ENCODE assay signal across 18 cellular contexts in genomic region chr6:154402081-154402780, GRCh38. TPM values are rescaled to one million over a fixed set of nuclear protein-coding genes. Genes with fewer than 3 reads are reported as not detected.
DNase-seq lines count a peak whose midpoint lies in the region; ATAC-seq, FAIRE-seq and TF ChIP-seq lines count a peak whose summit lies in the region.
"Had no signal": no experiment of that assay in that cellular context is flagged by ENCODE, and none has a peak within 500 bp of the region (broad histone marks: within the 10 kb centered on the region; RNA-seq: fewer than 3 reads in every experiment).

No MANE protein-coding gene starts in this region.

- peaks cover 22% of the 10 kb centered on the region for H3K4me1 ChIP-seq in IMR-90 (ENCODE audit: control insufficient read depth, insufficient read depth, low read length)
- H3K4me1 ChIP-seq in mammary epithelial cell (ENCODE audit: insufficient read depth, low read length) = peaks cover 20% of the 10 kb centered on the region
- peaks cover 19% of the 10 kb centered on the region for H3K4me1 ChIP-seq in keratinocyte (ENCODE audit: control insufficient read depth, extremely low read depth, insufficient read depth, low read length)

- no peak for TF ChIP-seq RAD21 in IMR-90 (IDR thresholded peaks at IDR 0.05; ENCODE audit: low read length)

- H2AFZ ChIP-seq in IMR-90 (replicated peaks; ENCODE audit: low read length, poor library complexity) = no peak overlapping the region
- no peak overlapping the region for H2AFZ ChIP-seq in mammary epithelial cell (ENCODE audit: low read depth, low read length)
- H2AFZ ChIP-seq in keratinocyte (ENCODE audit: control insufficient read depth, low read length) = no peak overlapping the region

- H3K27me3 ChIP-seq in IMR-90 (ENCODE audit: control insufficient read depth, insufficient read depth, low read length) (no peaks in the 10 kb centered on the region), mammary epithelial cell (ENCODE audit: insufficient read depth, low read length) (no peaks in the 10 kb centered on the region), keratinocyte (ENCODE audit: control insufficient read depth, extremely low read depth, insufficient read depth, low read length) (no peaks in the 10 kb centered on the region)
- H3K27me3 ChIP-seq: BLaER1 treated with 17β-estradiol and CSF1 and Interleukin-3, amounts not matched to agents 10 nM and 100 nM had no signal

- peak overlapping the region; percentile 61 for H3K4ac ChIP-seq in IMR-90 (ENCODE audit: low read depth, low read length)

- CTCF ChIA-PET in IMR-90 (lab: Yijun Ruan, JAX) (no interaction called here), mammary epithelial cell (lab: Charles Lee; ENCODE audit: low non-redundant PET) (no interaction called here)

- H3K27ac ChIP-seq in IMR-90 (ENCODE audit: insufficient read depth, low read length) (no peak overlapping the region), mammary epithelial cell (ENCODE audit: insufficient read depth, low read depth, low read length) (peak overlapping the region; percentile 49), keratinocyte (ENCODE audit: control insufficient read depth, insufficient read depth, low read length) (peak overlapping the region; percentile 39)
- H3K27ac ChIP-seq: BLaER1 treated with 17β-estradiol and CSF1 and Interleukin-3, amounts not matched to agents 10 nM and 100 nM; SK-N-MC had no signal

- H3K9me3 ChIP-seq in IMR-90 (ENCODE audit: control insufficient read depth, insufficient read depth, low read length) = peaks cover 3% of the 10 kb centered on the region
- no peaks in the 10 kb centered on the region for H3K9me3 ChIP-seq in mammary epithelial cell (replicated peaks; ENCODE audit: insufficient read depth, low read length)
- no peaks in the 10 kb centered on the region for H3K9me3 ChIP-seq in keratinocyte (ENCODE audit: control insufficient read depth, low read depth, low read length)
- H3K9me3 ChIP-seq: BLaER1 treated with 17β-estradiol and CSF1 and Interleukin-3, amounts not matched to agents 10 nM and 100 nM had no signal

- no peak overlapping the region for H2BK5ac ChIP-seq in IMR-90 (ENCODE audit: low read depth, low read length, poor library complexity, severe bottlenecking)

- H2BK15ac ChIP-seq in IMR-90 (ENCODE audit: low read depth, low read length) = no peak overlapping the region

- no peaks in the 10 kb centered on the region for H3K79me2 ChIP-seq in mammary epithelial cell (ENCODE audit: insufficient read depth, low read length)
- H3K79me2 ChIP-seq in keratinocyte (ENCODE audit: control insufficient read depth, insufficient read depth, low read length) = no peaks in the 10 kb centered on the region

- POLR2A ChIA-PET in IMR-90 (lab: Charles Lee; ENCODE audit: unreplicated experiment) = no interaction called here

- peak overlapping the region; percentile 36 for H2BK20ac ChIP-seq in IMR-90 (ENCODE audit: low read depth, low read length)

- TF ChIP-seq CTCF in IMR-90 (conservative IDR thresholded peaks at IDR 0.05; ENCODE audit: low read depth, low read length) (no peak), mammary epithelial cell (conservative IDR thresholded peaks at IDR 0.05 in 1 of 2, IDR thresholded peaks at IDR 0.05 in 1 of 2; ENCODE audit: extremely low read depth in 1 of 2, insufficient read depth in 1 of 2, low read depth in 1 of 2, low read length in 2 of 2) (no peak), keratinocyte (optimal IDR thresholded peaks at IDR 0.05 in 1 of 3, IDR thresholded peaks at IDR 0.05 in 1 of 3, conservative IDR thresholded peaks at IDR 0.05 in 1 of 3; ENCODE audit: extremely low read depth in 1 of 3, insufficient read depth in 2 of 3, low read length in 3 of 3) (no peak)

- no peak overlapping the region for H3K4me2 ChIP-seq in IMR-90 (ENCODE audit: low read depth, low read length)
- H3K4me2 ChIP-seq in mammary epithelial cell (ENCODE audit: insufficient read depth, low read depth, low read length) = peak overlapping the region; percentile 12
- peak overlapping the region; percentile 55 for H3K4me2 ChIP-seq in keratinocyte (ENCODE audit: control insufficient read depth, extremely low read depth, insufficient read depth, low read depth, low read length)
- H3K4me2 ChIP-seq: BLaER1 treated with 17β-estradiol and CSF1 and Interleukin-3, amounts not matched to agents 10 nM and 100 nM had no signal

- in situ Hi-C loops in IMR-90 (cut with MboI; ENCODE audit: low sequenced_read_pairs) (no loop called here), mammary epithelial cell (cut with MboI; ENCODE audit: low sequenced_read_pairs in 2 of 2) (no loop called here)

- DNase-seq in ELR (ENCODE audit: low read depth) = peak; percentile 55
- peak; percentile 42 for DNase-seq in IMR-90
- DNase-seq in mammary epithelial cell = peak; percentile 71
- DNase-seq in keratinocyte (ENCODE audit: low read depth, low spot score) = peak; percentile 38
- no peak for DNase-seq in NCI-H1417 (lab: John Stamatoyannopoulos, UW)
- no peak for DNase-seq in DMS153 (lab: John Stamatoyannopoulos, UW)
- DNase-seq in NCI-H446 (lab: John Stamatoyannopoulos, UW) = no peak
- DNase-seq: CD8-positive, alpha-beta memory T cell; DMS79; HFFc6; NCI-H1105 treated with DMSO at 0.1 percent for 48 hours; NCI-H187; SHP77 had no signal

- no peak for TF ChIP-seq POLR2A in IMR-90 (IDR thresholded peaks at IDR 0.05; ENCODE audit: low read depth, low read length)

- intact Hi-C loops in IMR-90 (cut with micrococcal nuclease) (loop anchor here (2.0 to 5.0 kb wide), 2 partner anchors 15 to 125 kb away; no protein-coding TSS in a partner anchor), mammary epithelial cell (cut with micrococcal nuclease) (no loop called here)

- peak overlapping the region; percentile 23; the same call in 1 of the 2 replicates for H2BK120ac ChIP-seq in IMR-90 (ENCODE audit: low read depth, low read length)

- peaks cover 4 to 26% of the 10 kb centered on the region in 2 experiments; a peak in 3 of 4 replicates for H3K79me1 ChIP-seq in IMR-90 (ENCODE audit: low read depth in 1 of 2, low read length in 2 of 2)

- no peak overlapping the region for H2AK5ac ChIP-seq in IMR-90 (ENCODE audit: low read depth, low read length)

- H3K36me3 ChIP-seq in IMR-90 (ENCODE audit: control insufficient read depth, insufficient read depth, low read length) (peaks cover 14% of the 10 kb centered on the region), mammary epithelial cell (ENCODE audit: insufficient read depth, low read length) (no peaks in the 10 kb centered on the region), keratinocyte (ENCODE audit: control insufficient read depth in 2 of 2, extremely low read depth in 1 of 2, insufficient read depth in 2 of 2, low read length in 2 of 2) (peaks cover 0 to 2% of the 10 kb centered on the region in 2 experiments)

- BruUV-seq in IMR-90 (replicated peaks; lab: Mats Ljungman, UMichigan) = no TSS peak
- BruUV-seq in mammary epithelial cell (replicated peaks; lab: Mats Ljungman, UMichigan) = no TSS peak

- no peak overlapping the region for H3K23ac ChIP-seq in IMR-90 (ENCODE audit: low read depth, low read length)

- ATAC-seq in IMR-90 (ENCODE audit: low read depth) = no peak; the same call in 1 of the 2 replicates
- ATAC-seq in HG02588 (IDR thresholded peaks at IDR 0.05; ENCODE audit: unreplicated experiment) = no peak

- H2AK9ac ChIP-seq in IMR-90 (replicated peaks; ENCODE audit: low read depth, low read length, poor library complexity) = no peak overlapping the region

- H4K20me1 ChIP-seq in IMR-90 (ENCODE audit: insufficient read depth, low read length) = no peaks in the 10 kb centered on the region
- H4K20me1 ChIP-seq in mammary epithelial cell (ENCODE audit: insufficient read depth, low read length) = no peaks in the 10 kb centered on the region
- H4K20me1 ChIP-seq in keratinocyte (ENCODE audit: control insufficient read depth, extremely low read depth, insufficient read depth, low read length) = no peaks in the 10 kb centered on the region
- H4K20me1 ChIP-seq: BLaER1 treated with 17β-estradiol and CSF1 and Interleukin-3, amounts not matched to agents 10 nM and 100 nM had no signal

- no peak overlapping the region; the same call in 1 of the 2 replicates for H3K14ac ChIP-seq in IMR-90 (replicated peaks; ENCODE audit: low read depth, low read length)

- dilution Hi-C loops in IMR-90 (cut with HindIII; ENCODE audit: low sequenced_read_pairs, unreplicated experiment) (no loop called here), mammary epithelial cell (cut with HindIII; ENCODE audit: low sequenced_read_pairs) (no loop called here), keratinocyte (cut with MboI; ENCODE audit: extremely low pct_ligation_motif_present, low sequenced_read_pairs) (no loop called here)

- no peak overlapping the region for H3K56ac ChIP-seq in IMR-90 (ENCODE audit: extremely low read depth, insufficient read depth, low read length)

- H4K8ac ChIP-seq in IMR-90 (ENCODE audit: low read depth in 2 of 2, low read length in 2 of 2) = peak overlapping the region in 1 of 2 experiments; percentile 10; a peak in 2 of 4 replicates

- H3K18ac ChIP-seq in IMR-90 (ENCODE audit: low read depth, low read length) = peak overlapping the region; percentile 44

- H3K9ac ChIP-seq in IMR-90 (ENCODE audit: low read depth, low read length) (no peak overlapping the region), mammary epithelial cell (ENCODE audit: insufficient read depth, low read length) (no peak overlapping the region), keratinocyte (ENCODE audit: control insufficient read depth, extremely low read depth, insufficient read depth, low read length) (no peak overlapping the region)
- H3K9ac ChIP-seq: BLaER1 treated with 17β-estradiol and CSF1 and Interleukin-3, amounts not matched to agents 10 nM and 100 nM had no signal

- H4K91ac ChIP-seq in IMR-90 (ENCODE audit: insufficient read depth, low read depth, low read length) = peak overlapping the region; percentile 6; the same call in 1 of the 2 replicates

- H3K9me1 ChIP-seq in IMR-90 (ENCODE audit: insufficient read depth, low read length) = peaks cover 17% of the 10 kb centered on the region; the same call in 1 of the 2 replicates
- no peaks in the 10 kb centered on the region for H3K9me1 ChIP-seq in keratinocyte (ENCODE audit: control insufficient read depth, extremely low read depth, insufficient read depth, low read length)

- H3K4me3 ChIP-seq in IMR-90 (ENCODE audit: insufficient read depth, low read depth, low read length) = no peak overlapping the region
- H3K4me3 ChIP-seq in mammary epithelial cell (replicated peaks in 1 of 3; ENCODE audit: insufficient read depth in 1 of 3, low read depth in 2 of 3, low read length in 3 of 3) = no peak overlapping the region
- H3K4me3 ChIP-seq in keratinocyte (ENCODE audit: control insufficient read depth in 2 of 3, extremely low read depth in 1 of 3, insufficient read depth in 2 of 3, low read depth in 1 of 3, low read length in 3 of 3) = no peak overlapping the region
- H3K4me3 ChIP-seq: BLaER1 treated with 17β-estradiol and CSF1 and Interleukin-3, amounts not matched to agents 10 nM and 100 nM; SK-N-MC had no signal

- H4K5ac ChIP-seq in IMR-90 (ENCODE audit: low read depth, low read length) = no peak overlapping the region

- FAIRE-seq in keratinocyte (lab: Jason Lieb, UNC) = no peak
- FAIRE-seq: H54, RCC 7860 had no signal

- no CpG with 5 or more reads among the region's 6 CpGs for WGBS in IMR-90 (ENCODE audit: extremely low coverage in 2 of 2, insufficient read length in 1 of 2), 2 experiments
- WGBS in mammary epithelial cell (ENCODE audit: low coverage, missing lambda C conversion rate) = 46% methylated on average over 6 of the region's 6 CpGs

RNA-seq across cellular contexts. Expression of gene IPCEF1, which starts 45.6 kb away (rescaled TPM):
- total RNA-seq in IMR-90 (2012; rRNA removed) (under 0.01 TPM in 2 replicates), mammary epithelial cell (under 1 TPM in 1 of 2 donors, not detected in 1; under 0.01 TPM)
- polyA plus RNA-seq in IMR-90 (2012; rRNA removed) (0.03 and 0.07 TPM in 2 replicates), mammary epithelial cell (not detected), keratinocyte (0.03 to 0.26 TPM (median 0.21 TPM) in 3 replicates)
- polyA plus RNA-seq in IMR-90 (2012; cell fraction: cytosol; rRNA removed) = not detected in 2 replicates
- polyA plus RNA-seq in IMR-90 (2012; cell fraction: nucleus; rRNA removed; ENCODE audit: low replicate concordance) = 0.02 and 0.14 TPM in 2 replicates
- polyA minus RNA-seq in mammary epithelial cell (not detected), keratinocyte (3.4 TPM in 1 of 3 replicates, not detected in the others)
- not detected for polyA plus RNA-seq in keratinocyte (2011; ENCODE audit: low read depth)
- polyA plus RNA-seq in keratinocyte (2011; cell fraction: cytosol; rRNA removed) = 0.01 TPM in 1 of 2 replicates, not detected in the other
- 0.05 and 0.57 TPM in 2 replicates for polyA plus RNA-seq in keratinocyte (2011; cell fraction: nucleus; rRNA removed)
- 0.04 TPM in 1 of 2 replicates, not detected in the other for polyA plus RNA-seq in keratinocyte (2012; ENCODE audit: low replicate concordance)
- not detected for polyA minus RNA-seq in keratinocyte (2011; cell fraction: cytosol; rRNA and poly(A)+ RNA removed)
- 0.16 TPM in 1 of 2 replicates, not detected in the other for polyA minus RNA-seq in keratinocyte (2011; cell fraction: nucleus; rRNA and poly(A)+ RNA removed)

Comparison
In these comparisons a context has a peak if more than half of its experiments do, and no peak if none do; other contexts are left out.
1. DNase-seq: peak in ELR (single experiment), IMR-90 (single experiment), mammary epithelial cell (single experiment) and keratinocyte (single experiment); none in NCI-H1417 (0 of 3), DMS153 (single experiment) and NCI-H446 (0 of 2).